In the genomic region with DNA sequence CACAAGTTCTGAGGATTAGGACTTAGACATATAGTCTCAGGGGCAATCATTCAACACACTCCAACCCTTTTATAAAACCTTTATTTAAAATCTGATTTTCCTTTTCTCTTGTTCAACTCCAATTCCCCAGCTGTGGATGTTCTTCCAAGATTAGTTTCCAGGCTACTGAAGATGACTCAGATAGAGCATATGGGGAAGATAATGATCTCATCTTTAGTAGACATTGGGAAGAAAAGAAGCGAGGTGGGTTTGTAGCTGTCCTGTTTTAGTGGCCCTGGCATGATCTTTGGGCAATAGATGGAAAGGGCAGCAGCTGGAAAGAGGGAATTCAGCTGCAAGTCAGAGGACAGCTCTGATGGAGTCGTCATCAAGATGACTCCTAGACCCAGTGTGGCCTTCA, we compare ENCODE assay signal across 1 cellular context.
TF ChIP-seq lines count a peak whose summit lies in the region.

No MANE protein-coding gene starts in this region.

TF ChIP-seq in IMR-90, 13 proteins besides CTCF, POLR2A, EP300 and RAD21 (continued from another document):
- TF ChIP-seq FOS (IDR thresholded peaks at IDR 0.05; ENCODE audit: low read depth, low read length) (no peak), BHLHE40 (IDR thresholded peaks at IDR 0.05; ENCODE audit: low read depth, low read length) (no peak), RCOR1 (IDR thresholded peaks at IDR 0.05; ENCODE audit: insufficient replicate concordance, low read length) (no peak)
TF ChIP-seq in IMR-90: peak in this region for 0.
